In genomic region chr10:110620108-110620719, GRCh38 we compare ENCODE assay signal across 19 cellular contexts.
DNase-seq lines count a peak whose midpoint lies in the region.
"Had no signal": no experiment of that assay in that cellular context is flagged by ENCODE, and none has a peak within 500 bp of the region (broad histone marks: within the 10 kb centered on the region; RNA-seq: fewer than 3 reads in every experiment).

No MANE protein-coding gene starts in this region.

- DNase-seq in NCI-H146 (lab: John Stamatoyannopoulos, UW) (peak; percentile 41), NCI-H146 treated with DMSO at 0.1 percent for 48 hours (lab: John Stamatoyannopoulos, UW; ENCODE audit: unreplicated experiment) (no peak), ELF-1 (ENCODE audit: low read depth, low spot score) (peak; percentile 45), NCI-H82 (lab: John Stamatoyannopoulos, UW) (peak; percentile 93), islet precursor cell (peak; percentile 60), hepatic stellate cell (ENCODE audit: low spot score) (no peak), DMS79 treated with DMSO at 0.1 percent for 48 hours (lab: John Stamatoyannopoulos, UW) (no peak)
- no peak for DNase-seq in activated naive CD4-positive, alpha-beta T cell treated with Interleukin-2 at 50 U/mL for 16 hours
- DNase-seq: Calu3; CD4-positive, alpha-beta memory T cell; DMS79; HFFc6; Kasumi-1; MG63; NCI-H1092; NCI-H187; NCI-H446; Peyer's patch; T-helper 17 cell had no signal

Comparison
In these comparisons a context has a peak if more than half of its experiments do, and no peak if none do; other contexts are left out.
1. DNase-seq: peak in NCI-H146 (single experiment), ELF-1 (single experiment), NCI-H82 (single experiment) and islet precursor cell (single experiment); none in NCI-H146 treated with DMSO at 0.1 percent for 48 hours (single experiment), activated naive CD4-positive, alpha-beta T cell treated with Interleukin-2 at 50 U/mL for 16 hours (single experiment), hepatic stellate cell (single experiment) and DMS79 treated with DMSO at 0.1 percent for 48 hours (single experiment).